13 cellular contexts compared by ENCODE assay signal in genomic region chr18:26545737-26546136, GRCh38. TPM values are rescaled to one million over a fixed set of nuclear protein-coding genes. Genes with fewer than 3 reads are reported as not detected.
DNase-seq lines count a peak whose midpoint lies in the region; ATAC-seq, FAIRE-seq and TF ChIP-seq lines count a peak whose summit lies in the region.
"Had no signal": no experiment of that assay in that cellular context is flagged by ENCODE, and none has a peak within 500 bp of the region (broad histone marks: within the 10 kb centered on the region; RNA-seq: fewer than 3 reads in every experiment).

No MANE protein-coding gene starts in this region.

- no peak for FAIRE-seq in HepG2 (lab: Jason Lieb, UNC)
- FAIRE-seq in astrocyte (lab: Jason Lieb, UNC), result no peak

- H3K79me2 ChIP-seq in HepG2 (ENCODE audit: insufficient read depth, low read length), result no peaks in the 10 kb centered on the region
- peaks cover 67% of the 10 kb centered on the region for H3K79me2 ChIP-seq in astrocyte (ENCODE audit: insufficient read depth, low read length)

- CTCF ChIA-PET in HepG2 (lab: Yijun Ruan, JAX; ENCODE audit: low intra/inter-chr PET ratio, low total read pairs), result no interaction called here
- CTCF ChIA-PET in T-cell (lab: Charles Lee), result no interaction called here

- TF ChIP-seq POLR2A in HepG2 (IDR thresholded peaks at IDR 0.05; ENCODE audit: insufficient read depth in 1 of 2, low read depth in 2 of 2, low read length in 2 of 2) (no peak), right lobe of liver (IDR thresholded peaks at IDR 0.05) (no peak)

- peaks cover 3 to 9% of the 10 kb centered on the region in 2 experiments; a peak in 4 of 5 replicates for H3K27me3 ChIP-seq in HepG2 (ENCODE audit: control insufficient read depth in 1 of 2, insufficient read depth in 2 of 2, low read length in 2 of 2)
- H3K27me3 ChIP-seq in right lobe of liver, result no peaks in the 10 kb centered on the region
- peaks cover 8% of the 10 kb centered on the region for H3K27me3 ChIP-seq in astrocyte (ENCODE audit: insufficient read depth, low read length)
- H3K27me3 ChIP-seq in iPS-15b (ENCODE audit: control insufficient read depth, insufficient read depth, low read length), result peaks cover 46% of the 10 kb centered on the region
- H3K27me3 ChIP-seq: adrenal gland, testis had no signal

- H4K20me1 ChIP-seq in HepG2 (ENCODE audit: insufficient read depth, low read length) (no peaks in the 10 kb centered on the region), astrocyte (ENCODE audit: insufficient read depth, low read length) (peaks cover 56% of the 10 kb centered on the region)

- H3K27ac Mint-ChIP-seq in astrocyte (ENCODE audit: unreplicated experiment), result no peak overlapping the region
- H3K27ac Mint-ChIP-seq in type B pancreatic cell, result peak overlapping the region; percentile 90
- no peak overlapping the region for H3K27ac Mint-ChIP-seq in T-cell

- TSS peak; percentile 40 for BruUV-seq in HepG2 (replicated peaks; lab: Mats Ljungman, UMichigan)

- H3K9ac ChIP-seq in HepG2 (ENCODE audit: insufficient read depth, low read depth, low read length) (no peak overlapping the region), astrocyte (ENCODE audit: low read length) (no peak overlapping the region), iPS-15b (ENCODE audit: low read depth, low read length) (no peak overlapping the region)

- no peak for TF ChIP-seq CTCF in HepG2 (CRISPR knock-in tag; IDR thresholded peaks at IDR 0.05)
- no peak for TF ChIP-seq CTCF in right lobe of liver (IDR thresholded peaks at IDR 0.05)
- no peak for TF ChIP-seq CTCF in astrocyte (IDR thresholded peaks at IDR 0.05; ENCODE audit: insufficient read depth, low read depth, low read length)
- TF ChIP-seq CTCF in type B pancreatic cell (conservative IDR thresholded peaks at IDR 0.05), result no peak

- POLR2A ChIA-PET in HepG2 (lab: Yijun Ruan, JAX), result no interaction called here
- POLR2A ChIA-PET in T-cell (lab: Charles Lee), result no interaction called here

- ATAC-seq in HepG2 (no peak), right lobe of liver (no peak), T-cell (replicated peaks in 1 of 4) (no peak)

- H3K36me3 Mint-ChIP-seq in astrocyte (ENCODE audit: low read depth, unreplicated experiment) (peaks cover 12% of the 10 kb centered on the region), type B pancreatic cell (peaks cover 34% of the 10 kb centered on the region), T-cell (peaks cover 3% of the 10 kb centered on the region)

- DNase-seq in HepG2 (ENCODE audit: low spot score), result no peak
- DNase-seq in right lobe of liver, result no peak
- no peak for DNase-seq in astrocyte (ENCODE audit: low read depth)
- DNase-seq in type B pancreatic cell (ENCODE audit: extremely low spot score, unreplicated experiment), result no peak
- DNase-seq in stimulated activated CD4-positive, alpha-beta T cell treated with anti-CD3 and anti-CD28 coated beads, Interleukin-2, amount 100 ng/mL, for 24 hours, result no peak
- no peak for DNase-seq in inferior parietal cortex (ENCODE audit: extremely low spot score)
- no peak for DNase-seq in T-cell
- DNase-seq: activated CD4-positive, alpha-beta T cell treated with anti-CD3 and anti-CD28 coated beads, Interleukin-2, amount 50 U/mL, for 1 hour; adrenal gland; NCI-H1694; SHP77; testis had no signal

- H3K36me3 ChIP-seq in HepG2 (replicated peaks in 1 of 2; ENCODE audit: control insufficient read depth in 1 of 2, insufficient read depth in 2 of 2, low read length in 2 of 2) (no peaks in the 10 kb centered on the region; a peak in 1 of 5 replicates), right lobe of liver (no peaks in the 10 kb centered on the region), astrocyte (ENCODE audit: insufficient read depth, low read length) (no peaks in the 10 kb centered on the region), iPS-15b (ENCODE audit: control insufficient read depth, insufficient read depth, low read length) (no peaks in the 10 kb centered on the region)
- H3K36me3 ChIP-seq: adrenal gland had no signal

- H3K4me1 Mint-ChIP-seq in astrocyte (ENCODE audit: low read depth, unreplicated experiment) (peaks cover 29% of the 10 kb centered on the region), type B pancreatic cell (ENCODE audit: unreplicated experiment) (peaks cover 56% of the 10 kb centered on the region), T-cell (peaks cover 39 to 57% (median 55%) of the 10 kb centered on the region in 3 donors)

- H3K27ac ChIP-seq in HepG2 (ENCODE audit: extremely low read length, insufficient read depth, low read length) (peak overlapping the region; percentile 36), right lobe of liver (no peak overlapping the region), astrocyte (ENCODE audit: low read depth, low read length) (no peak overlapping the region)
- H3K27ac ChIP-seq: testis had no signal

- TF ChIP-seq RAD21 in HepG2 (CRISPR knock-in tag; IDR thresholded peaks at IDR 0.05), result no peak

- peaks cover 54% of the 10 kb centered on the region for H3K4me1 ChIP-seq in HepG2 (ENCODE audit: insufficient read depth, low read length)
- peaks cover 0 to 58% (median 0%) of the 10 kb centered on the region in 4 donors for H3K4me1 ChIP-seq in right lobe of liver
- H3K4me1 ChIP-seq in astrocyte (ENCODE audit: insufficient read depth, low read length), result peaks cover 27% of the 10 kb centered on the region
- peaks cover 8% of the 10 kb centered on the region for H3K4me1 ChIP-seq in iPS-15b (ENCODE audit: control insufficient read depth, insufficient read depth, low read length)

- in situ Hi-C loops in HepG2 (cut with HindIII; ENCODE audit: extremely low pct_ligation_motif_present, low pct_unique_long_range_greater_than_20kb), result loop anchor here (25.0 kb wide), 1 partner anchor 108 kb away; no protein-coding TSS in a partner anchor

- H3K9me3 Mint-ChIP-seq in astrocyte (ENCODE audit: unreplicated experiment), result peaks cover 2% of the 10 kb centered on the region
- no peaks in the 10 kb centered on the region for H3K9me3 Mint-ChIP-seq in type B pancreatic cell
- no peaks in the 10 kb centered on the region for H3K9me3 Mint-ChIP-seq in T-cell

- 54% methylated on average over 5 of the region's 5 CpGs for WGBS in HepG2 (ENCODE audit: low lambda C conversion rate)
- WGBS in right lobe of liver (ENCODE audit: insufficient coverage, low coverage, low lambda C conversion rate, missing lambda C conversion rate), result 75% methylated on average over 5 of the region's 5 CpGs

- intact Hi-C loops in HepG2 (cut with micrococcal nuclease; ENCODE audit: unreplicated experiment) (loop anchor here (5.0 kb wide), 1 partner anchor 58 kb away; no protein-coding TSS in a partner anchor), right lobe of liver (cut with DNase I) (loop anchor here in 1 of 2 donors (10.0 kb wide), 1 partner anchor 61 kb away; no protein-coding TSS in a partner anchor)

- H2AFZ ChIP-seq in HepG2 (ENCODE audit: low read length) (no peak overlapping the region), astrocyte (ENCODE audit: low read depth, low read length) (no peak overlapping the region)

- TF ChIP-seq EP300 in HepG2 (IDR thresholded peaks at IDR 0.05; ENCODE audit: low read depth in 2 of 2, low read length in 2 of 2), result no peak
- TF ChIP-seq EP300 in HepG2 (CRISPR knock-in tag; IDR thresholded peaks at IDR 0.05; ENCODE audit: borderline replicate concordance), result no peak

- peak overlapping the region; percentile 68 for H3K4me2 ChIP-seq in HepG2 (ENCODE audit: low read depth, low read length)
- H3K4me2 ChIP-seq in astrocyte (ENCODE audit: low read length), result peak overlapping the region; percentile 95

- H3K4me3 Mint-ChIP-seq in astrocyte (ENCODE audit: unreplicated experiment) (peak overlapping the region; percentile 86), type B pancreatic cell (peak overlapping the region; percentile 95), T-cell (peak overlapping the region in 1 of 3 donors; percentile 86)

- H3K4me3 ChIP-seq in HepG2 (replicated peaks in 1 of 3; ENCODE audit: insufficient read depth in 1 of 3, low read depth in 2 of 3, low read length in 3 of 3) (peak overlapping the region in 2 of 3 experiments; percentile 7 to 9; a peak in 3 of 6 replicates), right lobe of liver (no peak overlapping the region), astrocyte (ENCODE audit: insufficient read depth, low read depth, low read length) (peak overlapping the region; percentile 53), iPS-15b (ENCODE audit: low read depth, low read length) (peak overlapping the region; percentile 61)

- H3K27me3 Mint-ChIP-seq in astrocyte (ENCODE audit: low read depth, unreplicated experiment) (no peaks in the 10 kb centered on the region), type B pancreatic cell (peaks cover 6% of the 10 kb centered on the region), T-cell (peaks cover 7 to 17% of the 10 kb centered on the region in 2 donors)

- H3K9me3 ChIP-seq in HepG2 (ENCODE audit: low read length) (no peaks in the 10 kb centered on the region), right lobe of liver (no peaks in the 10 kb centered on the region), astrocyte (ENCODE audit: insufficient read depth, low read depth, low read length) (no peaks in the 10 kb centered on the region), iPS-15b (ENCODE audit: control insufficient read depth, insufficient read depth, low read length) (no peaks in the 10 kb centered on the region)
- H3K9me3 ChIP-seq: adrenal gland, testis had no signal

RNA-seq across cellular contexts. Expression of gene KCTD1, which starts 2.6 kb away (rescaled TPM):
- 4.5 and 6.8 TPM in 2 replicates for total RNA-seq in HepG2 (2016; rRNA removed; fragmentation: Illumina TruSeq; extraction: Trizol)
- 1.2 and 1.3 TPM in 2 replicates for total RNA-seq in HepG2 (2016; cell fraction: cytosol; rRNA removed; fragmentation: Illumina TruSeq; extraction: Trizol; ENCODE audit: low read depth)
- 4.7 and 5.9 TPM in 2 replicates for total RNA-seq in HepG2 (2016; cell fraction: insoluble cytoplasmic fraction; rRNA removed; fragmentation: Illumina TruSeq; extraction: Trizol)
- total RNA-seq in HepG2 (2016; cell fraction: membrane; rRNA removed; fragmentation: Illumina TruSeq; extraction: Trizol), result 3.6 TPM in 2 replicates
- total RNA-seq in HepG2 (2016; cell fraction: nucleus; rRNA removed; fragmentation: Illumina TruSeq; extraction: Trizol), result 5.6 and 7.3 TPM in 2 replicates
- 2.5 and 2.7 TPM in 2 replicates for polyA plus RNA-seq in HepG2 (2011; rRNA removed)
- 1.6 and 2.1 TPM in 2 replicates for polyA plus RNA-seq in HepG2 (2011; cell fraction: cytosol; rRNA removed)
- 5.0 and 6.6 TPM in 2 replicates for polyA plus RNA-seq in HepG2 (2011; cell fraction: nucleus; rRNA removed)
- 3.6 and 4.4 TPM in 2 replicates for polyA plus RNA-seq in HepG2 (2012)
- polyA plus RNA-seq in HepG2 (2016; cell fraction: cytosol; fragmentation: Illumina TruSeq; extraction: Trizol; ENCODE audit: low read depth), result 0.93 and 1.1 TPM in 2 replicates
- 4.7 and 7.0 TPM in 2 replicates for polyA plus RNA-seq in HepG2 (2016; cell fraction: insoluble cytoplasmic fraction; fragmentation: Illumina TruSeq; extraction: Trizol; ENCODE audit: low read depth)
- 2.7 and 2.9 TPM in 2 replicates for polyA plus RNA-seq in HepG2 (2016; cell fraction: membrane; fragmentation: Illumina TruSeq; extraction: Trizol; ENCODE audit: low read depth)
- 5.4 and 5.7 TPM in 2 replicates for polyA plus RNA-seq in HepG2 (2016; cell fraction: nucleus; fragmentation: Illumina TruSeq; extraction: Trizol; ENCODE audit: insufficient read depth, low read depth)
- 10.7 and 12.3 TPM in 2 replicates for polyA minus RNA-seq in HepG2 (2011; rRNA and poly(A)+ RNA removed; ENCODE audit: low replicate concordance)
- 3.1 and 4.3 TPM in 2 replicates for polyA minus RNA-seq in HepG2 (2011; cell fraction: cytosol; rRNA and poly(A)+ RNA removed)
- 16.1 and 17.7 TPM in 2 replicates for polyA minus RNA-seq in HepG2 (2011; cell fraction: nucleus; rRNA and poly(A)+ RNA removed)
- total RNA-seq in right lobe of liver, result 1 to 10 TPM; 2.9 to 6.8 (median 4.8) TPM
- total RNA-seq in astrocyte, result 27.0 and 31.8 TPM in 2 replicates
- total RNA-seq in type B pancreatic cell (ENCODE audit: low replicate concordance), result 83.8 and 163 TPM in 2 replicates
- 1 to 10 TPM; 3.2 to 4.3 (median 3.9) TPM for total RNA-seq in T-cell

Comparison
In these comparisons a context has a peak if more than half of its experiments do, and no peak if none do; other contexts are left out.
1. H3K4me3 ChIP-seq: peak in HepG2 (2 of 3), astrocyte (single experiment) and iPS-15b (single experiment); none in right lobe of liver (0 of 3).